In genomic region chr3:101687142-101687931, GRCh38 we compare ENCODE assay signal across 8 cellular contexts.
A peak's percentile ranks its signal among the peaks of the same experiment; 100 is the strongest.
DNase-seq lines count a peak whose midpoint lies in the region; ATAC-seq and TF ChIP-seq lines count a peak whose summit lies in the region.

No MANE protein-coding gene starts in this region.

- ATAC-seq in GM21723 (IDR thresholded peaks at IDR 0.05; ENCODE audit: unreplicated experiment): no peak

- H3K27ac ChIP-seq in VCaP: peak overlapping the region; percentile 90

- DNase-seq in ELF-1 (ENCODE audit: low read depth, low spot score) (peak; percentile 54), globus pallidus (ENCODE audit: low spot score) (peak; percentile 15), retina (peak; percentile 31), DMS153 (lab: John Stamatoyannopoulos, UW) (no peak), epidermal melanocyte (ENCODE audit: insufficient read length, low spot score) (no peak)
- no peak for DNase-seq in central memory CD4-positive, alpha-beta T cell

- TF ChIP-seq CTCF in VCaP (conservative IDR thresholded peaks at IDR 0.05): no peak

Comparison
In these comparisons a context has a peak if more than half of its experiments do, and no peak if none do; other contexts are left out.
1. DNase-seq: peak in ELF-1 (single experiment), globus pallidus (single experiment) and retina (single experiment); none in central memory CD4-positive, alpha-beta T cell (single experiment), DMS153 (single experiment) and epidermal melanocyte (single experiment).